1 cellular context compared by ENCODE assay signal in the genomic region with DNA sequence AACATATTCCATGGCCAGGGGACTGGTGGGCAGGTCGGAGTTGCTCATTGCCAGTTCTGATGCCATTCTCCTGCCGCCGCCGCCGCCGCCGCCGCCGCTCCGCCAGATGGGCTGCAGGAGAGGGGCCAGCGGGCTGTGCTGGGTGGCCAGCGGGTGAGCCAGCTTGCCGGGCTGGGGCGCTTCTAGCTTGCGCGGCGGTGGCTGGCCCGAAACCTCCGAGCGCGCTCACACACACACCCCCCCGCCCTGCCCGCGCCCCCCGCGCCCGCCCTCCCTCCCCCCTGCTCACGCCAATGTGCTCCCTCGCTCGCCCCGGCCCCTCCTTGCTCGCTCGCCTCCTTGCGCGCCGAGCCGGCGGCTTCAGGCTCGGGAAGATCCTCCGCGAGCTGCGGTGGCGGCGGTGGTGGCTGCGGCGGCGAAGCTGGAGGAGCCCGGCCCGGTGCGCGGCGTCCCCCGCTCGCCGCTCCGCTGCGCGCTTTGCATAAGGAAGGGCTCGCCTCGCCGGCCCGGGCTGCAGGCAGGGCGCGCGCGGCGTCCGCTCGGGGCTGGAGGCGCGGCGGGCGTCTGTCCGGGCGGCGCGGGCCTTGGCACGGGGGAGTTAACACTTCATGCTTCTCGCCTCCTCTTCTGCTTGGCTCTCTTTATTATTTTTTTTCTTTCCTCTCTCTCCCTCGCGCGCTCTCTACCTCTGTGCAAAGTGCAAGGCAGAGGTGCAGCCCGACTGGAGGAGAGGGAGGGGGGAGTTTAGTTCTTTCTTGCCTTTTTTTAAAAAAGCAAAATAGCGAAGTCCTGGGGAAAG.
TF ChIP-seq lines count a peak whose summit lies in the region.

No MANE protein-coding gene starts in this region.

TF ChIP-seq in GM23338, 12 proteins besides CTCF, POLR2A, EP300 and RAD21 (continued from another document):
- TF ChIP-seq, protein P1, sequence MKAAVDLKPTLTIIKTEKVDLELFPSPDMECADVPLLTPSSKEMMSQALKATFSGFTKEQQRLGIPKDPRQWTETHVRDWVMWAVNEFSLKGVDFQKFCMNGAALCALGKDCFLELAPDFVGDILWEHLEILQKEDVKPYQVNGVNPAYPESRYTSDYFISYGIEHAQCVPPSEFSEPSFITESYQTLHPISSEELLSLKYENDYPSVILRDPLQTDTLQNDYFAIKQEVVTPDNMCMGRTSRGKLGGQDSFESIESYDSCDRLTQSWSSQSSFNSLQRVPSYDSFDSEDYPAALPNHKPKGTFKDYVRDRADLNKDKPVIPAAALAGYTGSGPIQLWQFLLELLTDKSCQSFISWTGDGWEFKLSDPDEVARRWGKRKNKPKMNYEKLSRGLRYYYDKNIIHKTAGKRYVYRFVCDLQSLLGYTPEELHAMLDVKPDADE (IDR thresholded peaks at IDR 0.05): no peak
- TF ChIP-seq REST (IDR thresholded peaks at IDR 0.05; ENCODE audit: unreplicated experiment) (no peak), POLR2AphosphoS5 (IDR thresholded peaks at IDR 0.05; ENCODE audit: low read depth) (no peak), CREB1 (CRISPR knock-in tag; IDR thresholded peaks at IDR 0.05; ENCODE audit: low read depth) (no peak)
